Comparison of ENCODE assay signal across 8 cellular contexts in genomic region chr1:209565759-209566678, GRCh38. TPM values are rescaled to one million over a fixed set of nuclear protein-coding genes. Genes with fewer than 3 reads are reported as not detected.
A peak's percentile ranks its signal among the peaks of the same experiment; 100 is the strongest.
DNase-seq lines count a peak whose midpoint lies in the region; ATAC-seq and TF ChIP-seq lines count a peak whose summit lies in the region.

No MANE protein-coding gene starts in this region.

- no peaks in the 10 kb centered on the region for H3K36me3 Mint-ChIP-seq in activated B cell treated with CpG ODN at 0.5 μM for 24 hours (ENCODE audit: low read depth)

- ATAC-seq in GM18870 (IDR thresholded peaks at IDR 0.05; ENCODE audit: unreplicated experiment): peak; percentile 80
- ATAC-seq in HG03097 (IDR thresholded peaks at IDR 0.05; ENCODE audit: low FRiP score, unreplicated experiment): peak; percentile 73
- ATAC-seq in activated B cell treated with CpG ODN at 0.5 μM for 24 hours (ENCODE audit: low read depth): peak; percentile 77
- ATAC-seq in left colon: peak; percentile 85

- H3K27me3 Mint-ChIP-seq in activated B cell treated with CpG ODN at 0.5 μM for 24 hours: peaks cover 52% of the 10 kb centered on the region

- TF ChIP-seq CTCF in AG04450 (IDR thresholded peaks at IDR 0.05; ENCODE audit: low read depth, low read length) (peak; percentile 68), activated B cell treated with CpG ODN at 0.5 μM for 24 hours (IDR thresholded peaks at IDR 0.05) (no peak)

- CTCF ChIA-PET in AG04450 (lab: Charles Lee) (interaction anchor here (0.6 to 6.3 kb wide), 60 partner anchors 8 to 1535 kb away, joined by 3 to 52 read pairs (median 4); partner anchors contain the start of genes CAMK1G, G0S2 and HSD11B1), activated B cell treated with CpG ODN at 0.5 μM for 24 hours (lab: Charles Lee) (interaction anchor here (0.9 to 5.4 kb wide), 10 partner anchors 10 to 913 kb away, joined by 3 to 61 read pairs (median 3); no protein-coding TSS in a partner anchor)

- H3K4me1 Mint-ChIP-seq in activated B cell treated with CpG ODN at 0.5 μM for 24 hours: peaks cover 6% of the 10 kb centered on the region

- no peaks in the 10 kb centered on the region for H3K9me3 Mint-ChIP-seq in activated B cell treated with CpG ODN at 0.5 μM for 24 hours

- H3K27ac ChIP-seq in AG04450 (ENCODE audit: low read depth, low read length): no peak overlapping the region

- no peak overlapping the region for H3K4me3 Mint-ChIP-seq in activated B cell treated with CpG ODN at 0.5 μM for 24 hours

- intact Hi-C loops in activated B cell treated with CpG ODN at 0.5 μM for 24 hours (cut with micrococcal nuclease) (loop anchor here (2.0 to 10.0 kb wide), 2 partner anchors 749 to 913 kb away; no protein-coding TSS in a partner anchor), left colon (cut with DNase I, micrococcal nuclease) (no loop called here)

- H3K4me3 ChIP-seq in AG04450 (ENCODE audit: low read depth, low read length): no peak overlapping the region

- peak; percentile 45 for DNase-seq in AG04450 (ENCODE audit: low read depth, low spot score)
- DNase-seq in NCI-H2171 treated with DMSO at 0.1 percent for 48 hours (lab: John Stamatoyannopoulos, UW): peak; percentile 82
- peak; percentile 23 for DNase-seq in activated B cell treated with CpG ODN at 0.5 μM for 24 hours
- peak; percentile 55 for DNase-seq in central memory CD4-positive, alpha-beta T cell
- peak; percentile 63 to 83 for DNase-seq in left colon
- DNase-seq in stimulated activated CD4-positive, alpha-beta T cell treated with anti-CD3 and anti-CD28 coated beads, Interleukin-4, amount 100 ng/mL, for 1 hour: peak; percentile 71

- H3K27ac Mint-ChIP-seq in activated B cell treated with CpG ODN at 0.5 μM for 24 hours: no peak overlapping the region

- POLR2A ChIA-PET in AG04450 (lab: Yijun Ruan, JAX): no interaction called here
- POLR2A ChIA-PET in activated B cell treated with CpG ODN at 0.5 μM for 24 hours (lab: Charles Lee): no interaction called here

- no peaks in the 10 kb centered on the region for H3K9me3 ChIP-seq in AG04450 (ENCODE audit: control insufficient read depth, insufficient read depth, low read length)

- peaks cover 12% of the 10 kb centered on the region for H3K27me3 ChIP-seq in AG04450 (ENCODE audit: control insufficient read depth, insufficient read depth, low read length)

RNA-seq across cellular contexts. Expression of gene CAMK1G, which starts 17.5 kb away (rescaled TPM):
- 2.0 and 2.1 TPM in 2 replicates for polyA plus RNA-seq in AG04450 (2011; rRNA removed)
- 2.0 and 2.4 TPM in 2 replicates for polyA minus RNA-seq in AG04450 (2011; rRNA and poly(A)+ RNA removed)
- total RNA-seq in activated B cell treated with CpG ODN at 0.5 μM for 24 hours (not detected in 2 replicates), left colon (under 1 TPM in 1 of 2 donors, not detected in 1; 0.17 TPM)

Comparison
In these comparisons a context has a peak if more than half of its experiments do, and no peak if none do; other contexts are left out.
1. DNase-seq: peak in every context shown above with its lines; median percentile 82 in NCI-H2171 treated with DMSO at 0.1 percent for 48 hours; 73 in left colon; 71 in stimulated activated CD4-positive, alpha-beta T cell treated with anti-CD3 and anti-CD28 coated beads, Interleukin-4, amount 100 ng/mL, for 1 hour; 55 in central memory CD4-positive, alpha-beta T cell; 45 in AG04450; 23 in activated B cell treated with CpG ODN at 0.5 μM for 24 hours.